In the genomic region with DNA sequence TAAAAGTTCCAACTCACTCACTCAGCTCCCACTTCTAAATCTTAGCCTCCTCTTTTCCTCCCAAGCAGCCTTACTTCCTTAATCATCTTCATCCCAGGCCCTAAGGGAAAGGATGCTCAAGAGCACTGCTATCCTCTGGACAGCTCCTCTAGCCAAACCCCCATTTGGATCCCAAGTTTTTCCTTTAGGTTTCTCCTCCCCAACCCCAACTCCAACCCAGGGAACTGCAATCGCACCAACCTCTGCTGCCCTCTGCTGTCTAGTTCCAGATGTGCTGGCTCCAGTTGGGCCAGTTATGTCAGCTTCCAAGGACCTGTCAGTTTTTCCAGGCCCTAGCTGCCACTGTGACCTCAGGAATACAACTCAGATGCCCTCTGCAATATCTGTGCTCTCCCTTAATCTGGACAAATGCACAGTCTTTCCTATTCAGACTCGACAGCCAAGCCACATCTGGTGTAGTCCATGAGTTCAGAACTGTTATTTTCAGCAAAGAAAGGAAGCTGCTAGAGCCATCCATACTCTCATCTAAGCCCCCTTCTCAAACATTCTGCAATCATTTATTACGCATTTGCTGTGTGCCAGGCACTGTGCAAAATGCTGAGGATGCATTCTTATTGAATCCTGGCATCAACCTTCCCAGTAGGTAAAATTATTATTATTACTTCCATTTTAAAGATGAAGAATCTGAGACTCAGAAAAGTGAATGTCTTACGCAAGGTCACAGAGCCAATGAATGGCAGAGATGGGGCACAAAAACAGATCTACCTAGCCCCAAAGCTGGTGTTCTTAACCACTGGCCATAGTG, we compare ENCODE assay signal across 2 cellular contexts.
A peak's percentile ranks its signal among the peaks of the same experiment; 100 is the strongest.
TF ChIP-seq lines count a peak whose summit lies in the region.

No MANE protein-coding gene starts in this region.

TF ChIP-seq in HEK293, 187 proteins besides CTCF, POLR2A, EP300 and RAD21:
- TF ChIP-seq ZNF473 (tag by site-specific recombination; IDR thresholded peaks at IDR 0.05): no peak
- TF ChIP-seq KLF7 (tag by site-specific recombination; IDR thresholded peaks at IDR 0.05; ENCODE audit: borderline replicate concordance): no peak
- no peak for TF ChIP-seq ZNF155 (tag by site-specific recombination; IDR thresholded peaks at IDR 0.05)
- TF ChIP-seq KLF9 (tag by site-specific recombination; IDR thresholded peaks at IDR 0.05; ENCODE audit: low read depth): no peak
- TF ChIP-seq, protein P1, sequence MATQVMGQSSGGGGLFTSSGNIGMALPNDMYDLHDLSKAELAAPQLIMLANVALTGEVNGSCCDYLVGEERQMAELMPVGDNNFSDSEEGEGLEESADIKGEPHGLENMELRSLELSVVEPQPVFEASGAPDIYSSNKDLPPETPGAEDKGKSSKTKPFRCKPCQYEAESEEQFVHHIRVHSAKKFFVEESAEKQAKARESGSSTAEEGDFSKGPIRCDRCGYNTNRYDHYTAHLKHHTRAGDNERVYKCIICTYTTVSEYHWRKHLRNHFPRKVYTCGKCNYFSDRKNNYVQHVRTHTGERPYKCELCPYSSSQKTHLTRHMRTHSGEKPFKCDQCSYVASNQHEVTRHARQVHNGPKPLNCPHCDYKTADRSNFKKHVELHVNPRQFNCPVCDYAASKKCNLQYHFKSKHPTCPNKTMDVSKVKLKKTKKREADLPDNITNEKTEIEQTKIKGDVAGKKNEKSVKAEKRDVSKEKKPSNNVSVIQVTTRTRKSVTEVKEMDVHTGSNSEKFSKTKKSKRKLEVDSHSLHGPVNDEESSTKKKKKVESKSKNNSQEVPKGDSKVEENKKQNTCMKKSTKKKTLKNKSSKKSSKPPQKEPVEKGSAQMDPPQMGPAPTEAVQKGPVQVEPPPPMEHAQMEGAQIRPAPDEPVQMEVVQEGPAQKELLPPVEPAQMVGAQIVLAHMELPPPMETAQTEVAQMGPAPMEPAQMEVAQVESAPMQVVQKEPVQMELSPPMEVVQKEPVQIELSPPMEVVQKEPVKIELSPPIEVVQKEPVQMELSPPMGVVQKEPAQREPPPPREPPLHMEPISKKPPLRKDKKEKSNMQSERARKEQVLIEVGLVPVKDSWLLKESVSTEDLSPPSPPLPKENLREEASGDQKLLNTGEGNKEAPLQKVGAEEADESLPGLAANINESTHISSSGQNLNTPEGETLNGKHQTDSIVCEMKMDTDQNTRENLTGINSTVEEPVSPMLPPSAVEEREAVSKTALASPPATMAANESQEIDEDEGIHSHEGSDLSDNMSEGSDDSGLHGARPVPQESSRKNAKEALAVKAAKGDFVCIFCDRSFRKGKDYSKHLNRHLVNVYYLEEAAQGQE (tag by site-specific recombination; IDR thresholded peaks at IDR 0.05): peak; percentile 99
- TF ChIP-seq ZNF677 (tag by site-specific recombination; IDR thresholded peaks at IDR 0.05): no peak
- TF ChIP-seq BCL11A (tag by site-specific recombination; IDR thresholded peaks at IDR 0.05; ENCODE audit: low read depth): no peak
- peak; percentile 67 for TF ChIP-seq PRDM1 (tag by site-specific recombination; IDR thresholded peaks at IDR 0.05)
- peak; percentile 52; the same call in 1 of the 2 replicates for TF ChIP-seq IKZF3 (tag by site-specific recombination; IDR thresholded peaks at IDR 0.05)
- no peak for TF ChIP-seq ZNF335 (tag by site-specific recombination; conservative IDR thresholded peaks at IDR 0.05)
- peak; percentile 76 for TF ChIP-seq ZNF654 (tag by site-specific recombination; IDR thresholded peaks at IDR 0.05; ENCODE audit: low read depth)
- TF ChIP-seq SP2 (tag by site-specific recombination; IDR thresholded peaks at IDR 0.05): no peak
- no peak for TF ChIP-seq HOXC10 (CRISPR knock-in tag; IDR thresholded peaks at IDR 0.05)
- TF ChIP-seq RBAK (tag by site-specific recombination; IDR thresholded peaks at IDR 0.05): no peak
- TF ChIP-seq, protein P2, sequence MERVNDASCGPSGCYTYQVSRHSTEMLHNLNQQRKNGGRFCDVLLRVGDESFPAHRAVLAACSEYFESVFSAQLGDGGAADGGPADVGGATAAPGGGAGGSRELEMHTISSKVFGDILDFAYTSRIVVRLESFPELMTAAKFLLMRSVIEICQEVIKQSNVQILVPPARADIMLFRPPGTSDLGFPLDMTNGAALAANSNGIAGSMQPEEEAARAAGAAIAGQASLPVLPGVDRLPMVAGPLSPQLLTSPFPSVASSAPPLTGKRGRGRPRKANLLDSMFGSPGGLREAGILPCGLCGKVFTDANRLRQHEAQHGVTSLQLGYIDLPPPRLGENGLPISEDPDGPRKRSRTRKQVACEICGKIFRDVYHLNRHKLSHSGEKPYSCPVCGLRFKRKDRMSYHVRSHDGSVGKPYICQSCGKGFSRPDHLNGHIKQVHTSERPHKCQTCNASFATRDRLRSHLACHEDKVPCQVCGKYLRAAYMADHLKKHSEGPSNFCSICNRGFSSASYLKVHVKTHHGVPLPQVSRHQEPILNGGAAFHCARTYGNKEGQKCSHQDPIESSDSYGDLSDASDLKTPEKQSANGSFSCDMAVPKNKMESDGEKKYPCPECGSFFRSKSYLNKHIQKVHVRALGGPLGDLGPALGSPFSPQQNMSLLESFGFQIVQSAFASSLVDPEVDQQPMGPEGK (tag by site-specific recombination; IDR thresholded peaks at IDR 0.05): no peak
- TF ChIP-seq ZNF501 (tag by site-specific recombination; IDR thresholded peaks at IDR 0.05): no peak
- no peak for TF ChIP-seq ZNF560 (tag by site-specific recombination; IDR thresholded peaks at IDR 0.05; ENCODE audit: borderline replicate concordance)

TF ChIP-seq in GM12878, 131 proteins besides CTCF, POLR2A, EP300 and RAD21:
- TF ChIP-seq YY1 (IDR thresholded peaks at IDR 0.05; ENCODE audit: low read depth, low read length): 0 out of 2 replicates have a peak, but pooled peaks have one; percentile 22
- 0 out of 2 replicates have a peak, but pooled peaks have one; percentile 11 for TF ChIP-seq IKZF1 (conservative IDR thresholded peaks at IDR 0.05)
- TF ChIP-seq SMC3 (IDR thresholded peaks at IDR 0.05; ENCODE audit: borderline replicate concordance, low read length): peak; percentile 63; the same call in 1 of the 2 replicates
- no peak for TF ChIP-seq RELA (IDR thresholded peaks at IDR 0.05; ENCODE audit: borderline replicate concordance, partially characterized antibody)
